18 cellular contexts compared by ENCODE assay signal in the genomic region with DNA sequence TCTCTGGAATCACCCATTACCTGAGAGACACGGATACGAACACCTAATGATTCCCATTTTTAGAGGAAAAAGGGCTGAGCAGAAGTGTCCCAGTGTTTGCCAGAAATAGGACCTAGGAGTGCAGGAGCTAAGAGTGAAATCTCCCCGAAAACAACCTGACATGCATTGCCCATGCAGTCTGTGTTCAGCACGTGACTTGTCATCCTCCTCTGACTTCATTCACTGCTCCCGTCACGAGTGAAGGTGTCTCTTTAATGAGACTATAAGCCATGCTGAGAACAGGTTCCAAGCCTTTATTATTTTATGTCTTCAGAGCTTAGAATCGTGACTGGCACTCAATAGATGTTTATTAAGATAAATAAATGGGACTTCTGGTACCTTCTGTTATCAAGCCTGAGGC. TPM values are rescaled to one million over a fixed set of nuclear protein-coding genes. Genes with fewer than 3 reads are reported as not detected.
DNase-seq lines count a peak whose midpoint lies in the region; ATAC-seq and TF ChIP-seq lines count a peak whose summit lies in the region.
"Had no signal": no experiment of that assay in that cellular context is flagged by ENCODE, and none has a peak within 500 bp of the region (broad histone marks: within the 10 kb centered on the region; RNA-seq: fewer than 3 reads in every experiment).

No MANE protein-coding gene starts in this region.

- TF ChIP-seq CTCF in brain (conservative IDR thresholded peaks at IDR 0.05) = no peak
- TF ChIP-seq CTCF in left ventricle myocardium inferior (IDR thresholded peaks at IDR 0.05; ENCODE audit: borderline replicate concordance) = no peak
- no peak for TF ChIP-seq CTCF in gastrocnemius medialis (IDR thresholded peaks at IDR 0.05 in 4 of 5, conservative IDR thresholded peaks at IDR 0.05 in 1 of 5)

- intact Hi-C loops in left ventricle myocardium inferior (cut with micrococcal nuclease) = no loop called here
- intact Hi-C loops in gastrocnemius medialis (cut with DNase I; ENCODE audit: low total_unique reads) = no loop called here

- DNase-seq in DMS 273 (lab: John Stamatoyannopoulos, UW; ENCODE audit: unreplicated experiment) (peak; percentile 40), DMS 273 treated with DMSO at 0.1 percent for 48 hours (lab: John Stamatoyannopoulos, UW) (no peak), left ventricle myocardium inferior (no peak), gastrocnemius medialis (peak in 1 of 2 donors; percentile 70), DMS114 treated with DMSO at 0.1 percent for 48 hours (lab: John Stamatoyannopoulos, UW; ENCODE audit: unreplicated experiment) (no peak), ACHN (no peak), NCI-H510A treated with DMSO at 0.1 percent for 48 hours (lab: John Stamatoyannopoulos, UW) (no peak)
- DNase-seq: 8988T, GOT3, IMR-90, Kasumi-1, NCI-H2029, NCI-H524 treated with DMSO at 0.1 percent for 48 hours, PC-9, SK-N-SH had no signal

- H3K4me1 Mint-ChIP-seq in brain = peaks cover 55% of the 10 kb centered on the region

- H3K36me3 ChIP-seq in left ventricle myocardium inferior (no peaks in the 10 kb centered on the region), gastrocnemius medialis (no peaks in the 10 kb centered on the region)

- H3K4me3 ChIP-seq in left ventricle myocardium inferior (no peak overlapping the region), gastrocnemius medialis (no peak overlapping the region)
- H3K4me3 ChIP-seq: PC-9 had no signal

- H3K36me3 Mint-ChIP-seq in brain = no peaks in the 10 kb centered on the region

- H3K27ac ChIP-seq in left ventricle myocardium inferior (replicated peaks) (peak overlapping the region; percentile 56), gastrocnemius medialis (peak overlapping the region; percentile 62 to 87 (median 74))
- H3K27ac ChIP-seq: C4-2B, PC-9 had no signal

- TF ChIP-seq POLR2A in gastrocnemius medialis (IDR thresholded peaks at IDR 0.05) = no peak

- no peaks in the 10 kb centered on the region for H3K27me3 ChIP-seq in left ventricle myocardium inferior (ENCODE audit: low read depth)
- H3K27me3 ChIP-seq in gastrocnemius medialis = no peaks in the 10 kb centered on the region

- H3K27me3 Mint-ChIP-seq in brain = peaks cover 8% of the 10 kb centered on the region

- H3K9me3 ChIP-seq in left ventricle myocardium inferior (replicated peaks) (no peaks in the 10 kb centered on the region), gastrocnemius medialis (no peaks in the 10 kb centered on the region)
- H3K9me3 ChIP-seq: SK-N-SH had no signal

- in situ Hi-C loops in gastrocnemius medialis (cut with MboI; ENCODE audit: low sequenced_read_pairs in 4 of 4) (no loop called here), ACHN (cut with HindIII; ENCODE audit: low pct_ligation_motif_present, low pct_unique_long_range_greater_than_20kb, low sequenced_read_pairs) (no loop called here)

- H3K9me3 Mint-ChIP-seq in brain = peaks cover 0 to 6% (median 0%) of the 10 kb centered on the region in 5 experiments

- ATAC-seq in gastrocnemius medialis = peak; percentile 65 to 91

- H3K4me1 ChIP-seq in left ventricle myocardium inferior (peaks cover 94% of the 10 kb centered on the region), gastrocnemius medialis (peaks cover 85 to 94% of the 10 kb centered on the region in 2 donors)

- peak overlapping the region in 4 of 5 experiments; percentile 16 to 74 (median 48) for H3K27ac Mint-ChIP-seq in brain

- no peak overlapping the region for H3K4me3 Mint-ChIP-seq in brain

RNA-seq across cellular contexts. Expression of a gene that starts 3.8 kb away (rescaled TPM):
- 1.6 TPM for polyA plus RNA-seq in brain (ENCODE audit: insufficient read depth, low read depth, low replicate concordance)
- total RNA-seq in left ventricle myocardium inferior (397 TPM), gastrocnemius medialis (100 to 1,000 TPM; 130 to 200 (median 160) TPM)
- total RNA-seq: HT-29, IMR-90 had no signal
- polyA plus RNA-seq: IMR-90, SK-N-SH had no signal
